1 cellular context compared by ENCODE assay signal in genomic region chr12:108156717-108157116, GRCh38.
TF ChIP-seq lines count a peak whose summit lies in the region.

No MANE protein-coding gene starts in this region.

TF ChIP-seq in H1, 55 proteins besides CTCF, POLR2A, EP300 and RAD21:
- TF ChIP-seq TAF7 (optimal IDR thresholded peaks at IDR 0.05; ENCODE audit: borderline replicate concordance, low read depth, low read length), result no peak
- TF ChIP-seq HDAC2 (IDR thresholded peaks at IDR 0.05; ENCODE audit: borderline replicate concordance in 1 of 2, low read depth in 2 of 2, low read length in 2 of 2), result no peak
- no peak for TF ChIP-seq ASH2L (IDR thresholded peaks at IDR 0.05; ENCODE audit: low read length)
- TF ChIP-seq CBX8 (IDR thresholded peaks at IDR 0.05; ENCODE audit: borderline replicate concordance, low read depth, low read length), result no peak
